ENCODE assay signal across 23 cellular contexts in the genomic region with DNA sequence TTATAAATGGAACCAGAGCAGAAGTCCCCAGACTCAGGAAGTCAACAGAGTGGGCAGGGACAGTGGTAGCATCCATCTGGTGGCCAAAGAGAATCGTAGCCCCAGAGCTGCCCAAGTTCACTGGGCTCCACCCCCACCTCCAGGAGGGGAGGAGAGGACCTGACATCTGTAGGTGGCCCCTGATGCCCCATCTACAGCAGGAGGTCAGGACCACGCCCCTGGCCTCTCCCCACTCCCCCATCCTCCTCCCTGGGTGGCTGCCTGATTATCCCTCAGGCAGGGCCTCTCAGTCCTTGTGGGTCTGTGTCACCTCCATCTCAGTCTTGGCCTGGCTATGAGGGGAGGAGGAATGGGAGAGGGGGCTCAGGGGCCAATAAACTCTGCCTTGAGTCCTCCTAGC. TPM values are rescaled to one million over a fixed set of nuclear protein-coding genes. Genes with fewer than 3 reads are reported as not detected.
A peak's percentile ranks its signal among the peaks of the same experiment; 100 is the strongest.
DNase-seq lines count a peak whose midpoint lies in the region; ATAC-seq and TF ChIP-seq lines count a peak whose summit lies in the region.
"Had no signal": no experiment of that assay in that cellular context is flagged by ENCODE, and none has a peak within 500 bp of the region (broad histone marks: within the 10 kb centered on the region; RNA-seq: fewer than 3 reads in every experiment).

No MANE protein-coding gene starts in this region.

- ATAC-seq in HG02642 (IDR thresholded peaks at IDR 0.05; ENCODE audit: poor library complexity, unreplicated experiment): no peak
- ATAC-seq: stimulated activated naive B cell treated with anti-CD40 and anti-IgM and Interleukin-4, amounts not matched to agents 10 μg/mL and 1 μg/mL and 100 μg/mL, for 72 hours had no signal

- in situ Hi-C loops in mammary epithelial cell (cut with MboI; ENCODE audit: low sequenced_read_pairs in 2 of 2): loop anchor here in 1 of 2 donors (5.0 kb wide), 1 partner anchor 51 kb away; no protein-coding TSS in a partner anchor

- peaks cover 3% of the 10 kb centered on the region for H3K27me3 Mint-ChIP-seq in nephron (ENCODE audit: low read depth)
- H3K27me3 Mint-ChIP-seq: central memory CD8-positive, alpha-beta T cell; stimulated activated naive B cell treated with anti-CD40 and anti-IgM and Interleukin-4, amounts not matched to agents 10 μg/mL and 1 μg/mL and 100 μg/mL, for 72 hours had no signal

- no peak for DNase-seq in mammary epithelial cell
- no peak for DNase-seq in breast epithelium (ENCODE audit: low spot score in 2 of 2)
- DNase-seq in dorsolateral prefrontal cortex: no peak
- DNase-seq in NCI-H748 treated with DMSO at 0.1 percent for 48 hours (lab: John Stamatoyannopoulos, UW): no peak
- no peak for DNase-seq in cortex of kidney (lab: John Stamatoyannopoulos, UW)
- no peak for DNase-seq in cardiac septum (ENCODE audit: low spot score)
- DNase-seq: activated CD4-positive, alpha-beta T cell treated with anti-CD3 and anti-CD28 coated beads for 4 hours; activated CD8-positive, alpha-beta memory T cell treated with anti-CD3 and anti-CD28 coated beads for 24 hours; activated gamma-delta T cell; CD4-positive, CD25-positive, alpha-beta regulatory T cell; Kasumi-1; kidney glomerular epithelial cell; mucosa of descending colon; NCI-H1436; NCI-H226; NCI-H526 treated with DMSO at 0.1 percent for 48 hours; ovary; stimulated activated naive B cell treated with anti-CD40 and anti-IgM and Interleukin-4, amounts not matched to agents 10 μg/mL and 1 μg/mL and 100 μg/mL, for 72 hours had no signal

- peaks cover 34% of the 10 kb centered on the region for H3K4me1 Mint-ChIP-seq in nephron

- H3K27ac Mint-ChIP-seq in nephron: peak overlapping the region in 2 of 3 experiments; percentile 75 to 79

- H4K20me1 ChIP-seq in mammary epithelial cell (ENCODE audit: insufficient read depth, low read length): no peaks in the 10 kb centered on the region

- H3K4me1 ChIP-seq in mammary epithelial cell (ENCODE audit: insufficient read depth, low read length) (peaks cover 25% of the 10 kb centered on the region), breast epithelium (peaks cover 0 to 6% of the 10 kb centered on the region in 2 donors)

- no peak overlapping the region for H3K9ac ChIP-seq in mammary epithelial cell (ENCODE audit: insufficient read depth, low read length)

- CTCF ChIA-PET in mammary epithelial cell (lab: Charles Lee; ENCODE audit: low non-redundant PET): interaction anchor here (1.0 kb wide), 1 partner anchor 21 kb away, joined by 8 read pairs; no protein-coding TSS in a partner anchor

- no peaks in the 10 kb centered on the region for H3K79me2 ChIP-seq in mammary epithelial cell (ENCODE audit: insufficient read depth, low read length)
- H3K79me2 ChIP-seq: hepatocyte had no signal

- H3K27ac ChIP-seq in mammary epithelial cell (ENCODE audit: insufficient read depth, low read depth, low read length): no peak overlapping the region
- H3K27ac ChIP-seq in breast epithelium: peak overlapping the region in 1 of 2 donors; percentile 60
- H3K27ac ChIP-seq in dorsolateral prefrontal cortex: peak overlapping the region in 43 of 59 donors; percentile 1 to 100 (median 94)

- dilution Hi-C loops in mammary epithelial cell (cut with HindIII; ENCODE audit: low sequenced_read_pairs): loop anchor here (5.0 kb wide), 1 partner anchor 44 kb away; no protein-coding TSS in a partner anchor

- H3K4me3 Mint-ChIP-seq in nephron: no peak overlapping the region

- BruUV-seq in mammary epithelial cell (replicated peaks; lab: Mats Ljungman, UMichigan): TSS peak; percentile 50

- H3K9me3 ChIP-seq in mammary epithelial cell (replicated peaks; ENCODE audit: insufficient read depth, low read length): no peaks in the 10 kb centered on the region
- H3K9me3 ChIP-seq in breast epithelium: no peaks in the 10 kb centered on the region
- H3K9me3 ChIP-seq: mucosa of descending colon, ovary had no signal

- H3K4me2 ChIP-seq in mammary epithelial cell (ENCODE audit: insufficient read depth, low read depth, low read length): no peak overlapping the region

- H3K27me3 ChIP-seq in mammary epithelial cell (ENCODE audit: insufficient read depth, low read length) (no peaks in the 10 kb centered on the region), breast epithelium (no peaks in the 10 kb centered on the region), dorsolateral prefrontal cortex (no peaks in the 10 kb centered on the region)
- H3K27me3 ChIP-seq: hepatocyte, ovary had no signal

- no peak for TF ChIP-seq POLR2A in breast epithelium (IDR thresholded peaks at IDR 0.05)

- intact Hi-C loops in mammary epithelial cell (cut with micrococcal nuclease) (loop anchor here (5.0 kb wide), 1 partner anchor 191 kb away; the partner anchor contains the start of gene SPTAN1), breast epithelium (cut with DNase I; ENCODE audit: low total_unique reads) (loop anchor here (1.0 kb wide), 1 partner anchor 458 kb away; no protein-coding TSS in a partner anchor), dorsolateral prefrontal cortex (cut with DNase I) (loop anchor here (5.0 kb wide), 2 partner anchors 64 to 191 kb away; partner anchors contain the start of gene SPTAN1 (in 1 of the 2)), cardiac septum (cut with DNase I) (no loop called here)

- no peak overlapping the region for H2AFZ ChIP-seq in mammary epithelial cell (ENCODE audit: low read depth, low read length)

- TF ChIP-seq CTCF in mammary epithelial cell (conservative IDR thresholded peaks at IDR 0.05 in 1 of 2, IDR thresholded peaks at IDR 0.05 in 1 of 2; ENCODE audit: extremely low read depth in 1 of 2, insufficient read depth in 1 of 2, low read depth in 1 of 2, low read length in 2 of 2) (no peak), breast epithelium (IDR thresholded peaks at IDR 0.05) (no peak), dorsolateral prefrontal cortex (IDR thresholded peaks at IDR 0.05 in 54 of 56, conservative IDR thresholded peaks at IDR 0.05 in 2 of 56; ENCODE audit: low read depth in 1 of 56, partially characterized antibody in 56 of 56) (no peak), nephron (IDR thresholded peaks at IDR 0.05; ENCODE audit: unreplicated experiment in 3 of 3) (no peak)

- no peaks in the 10 kb centered on the region for H3K9me3 Mint-ChIP-seq in nephron
- H3K9me3 Mint-ChIP-seq: central memory CD8-positive, alpha-beta T cell; natural killer cell treated with Interleukin-12 subunit alpha and Interleukin-12 subunit beta and Interleukin-15 and Interleukin-18, amount 100 ng/mL, for 72 hours; stimulated activated naive B cell treated with anti-CD40 and anti-IgM and Interleukin-4, amounts not matched to agents 10 μg/mL and 1 μg/mL and 100 μg/mL, for 72 hours had no signal

- H3K4me3 ChIP-seq in mammary epithelial cell (replicated peaks in 1 of 3; ENCODE audit: insufficient read depth in 1 of 3, low read depth in 2 of 3, low read length in 3 of 3) (no peak overlapping the region), breast epithelium (no peak overlapping the region), dorsolateral prefrontal cortex (no peak overlapping the region)
- H3K4me3 ChIP-seq: hepatocyte, mucosa of descending colon, ovary had no signal

- WGBS in mammary epithelial cell (ENCODE audit: low coverage, missing lambda C conversion rate): 69% methylated on average over 2 of the region's 2 CpGs

- H3K36me3 Mint-ChIP-seq in nephron (ENCODE audit: low read depth): peaks cover 4% of the 10 kb centered on the region

- H3K36me3 ChIP-seq in mammary epithelial cell (ENCODE audit: insufficient read depth, low read length) (no peaks in the 10 kb centered on the region), breast epithelium (no peaks in the 10 kb centered on the region)
- H3K36me3 ChIP-seq: ovary had no signal

RNA-seq across cellular contexts. Expression of gene URM1, which starts 10.3 kb away (rescaled TPM):
- total RNA-seq in mammary epithelial cell (10 to 100 TPM; 24.5 to 53.7 TPM), breast epithelium (10 to 100 TPM; 21.3 to 24.1 (median 23.8) TPM), dorsolateral prefrontal cortex (10 to 100 TPM; 36.9 to 64.9 (median 48.8) TPM), cardiac septum (49.5 TPM)
- polyA plus RNA-seq in mammary epithelial cell: 37.7 TPM
- 38.7 TPM for polyA minus RNA-seq in mammary epithelial cell

RNA-seq across cellular contexts. Expression of gene SLC27A4, which starts 20.5 kb away (rescaled TPM):
- total RNA-seq in mammary epithelial cell: 10 to 100 TPM; 28.2 to 35.2 TPM
- 30.6 TPM for polyA plus RNA-seq in mammary epithelial cell
- 33.6 TPM for polyA minus RNA-seq in mammary epithelial cell
- total RNA-seq in breast epithelium: 10 to 100 TPM; 11.3 to 18.7 (median 15.8) TPM
- total RNA-seq in dorsolateral prefrontal cortex: 10 to 100 TPM; 25.1 to 59.1 (median 46.4) TPM
- total RNA-seq in cardiac septum: 17.4 TPM

RNA-seq across cellular contexts. Expression of gene COQ4, which starts 38.2 kb away (rescaled TPM):
- 10 to 100 TPM; 32.7 to 33.7 TPM for total RNA-seq in mammary epithelial cell
- polyA plus RNA-seq in mammary epithelial cell: 39.9 TPM
- 25.3 TPM for polyA minus RNA-seq in mammary epithelial cell
- total RNA-seq in breast epithelium: 10 to 100 TPM; 30.2 to 59.7 (median 46.2) TPM
- 10 to 100 TPM; 28.0 to 67.5 (median 47.0) TPM for total RNA-seq in dorsolateral prefrontal cortex
- 25.9 TPM for total RNA-seq in cardiac septum

RNA-seq across cellular contexts. Expression of gene TRUB2, which starts 38.6 kb away (rescaled TPM):
- total RNA-seq in mammary epithelial cell (10 to 100 TPM; 14.7 to 28.6 TPM), breast epithelium (10 to 100 TPM; 11.8 to 19.8 (median 18.0) TPM), dorsolateral prefrontal cortex (10 to 100 TPM; 20.6 to 66.5 (median 44.9) TPM), cardiac septum (30.7 TPM)
- 21.3 TPM for polyA plus RNA-seq in mammary epithelial cell
- 16.2 TPM for polyA minus RNA-seq in mammary epithelial cell

RNA-seq across cellular contexts. Expression of gene CERCAM, which starts 59.8 kb away (rescaled TPM):
- 10 to 100 TPM; 65.2 to 69.3 TPM for total RNA-seq in mammary epithelial cell
- polyA plus RNA-seq in mammary epithelial cell: 50.7 TPM
- polyA minus RNA-seq in mammary epithelial cell: 31.4 TPM
- 10 to 100 TPM; 19.8 to 47.5 (median 30.5) TPM for total RNA-seq in breast epithelium
- 1,000 to 10,000 TPM in 1 of 120 experiments, 100 to 1,000 TPM in 110, 10 to 100 TPM in 9; 33.1 to 1,222 (median 302) TPM for total RNA-seq in dorsolateral prefrontal cortex
- 16.6 TPM for total RNA-seq in cardiac septum
- polyA plus RNA-seq: CD4-positive, CD25-positive, alpha-beta regulatory T cell had no signal
